ENCODE assay signal across 9 cellular contexts in genomic region chr13:101785858-101786257, GRCh38.
A peak's percentile ranks its signal among the peaks of the same experiment; 100 is the strongest.
DNase-seq lines count a peak whose midpoint lies in the region; ATAC-seq, FAIRE-seq and TF ChIP-seq lines count a peak whose summit lies in the region.
"Had no signal": no experiment of that assay in that cellular context is flagged by ENCODE, and none has a peak within 500 bp of the region (broad histone marks: within the 10 kb centered on the region; RNA-seq: fewer than 3 reads in every experiment).

No MANE protein-coding gene starts in this region.

- H3K27me3 Mint-ChIP-seq in CD8-positive, alpha-beta memory T cell: peaks cover 3 to 42% of the 10 kb centered on the region in 2 donors

- H3K9me3 Mint-ChIP-seq in CD8-positive, alpha-beta memory T cell: peaks cover 0 to 2% (median 0%) of the 10 kb centered on the region in 5 donors

- CTCF ChIA-PET in CD8-positive, alpha-beta memory T cell (lab: Charles Lee): no interaction called here

- FAIRE-seq in islet of Langerhans (lab: Jason Lieb, UNC): peak; percentile 72

- H3K4me3 Mint-ChIP-seq in CD8-positive, alpha-beta memory T cell: no peak overlapping the region

- H3K9me3 ChIP-seq in upper lobe of left lung (no peaks in the 10 kb centered on the region), esophagus squamous epithelium (no peaks in the 10 kb centered on the region)
- no peaks in the 10 kb centered on the region for H3K9me3 ChIP-seq in CD8-positive, alpha-beta memory T cell (ENCODE audit: low read length)
- H3K9me3 ChIP-seq: thyroid gland had no signal

- TF ChIP-seq EP300 in upper lobe of left lung (IDR thresholded peaks at IDR 0.05): no peak

- 25 to 45% methylated on average over 1 of the region's 1 CpG for WGBS in upper lobe of left lung, 2 donors
- 33 to 50% methylated on average over 1 of the region's 1 CpG for WGBS in esophagus squamous epithelium, 2 donors

- H3K27ac Mint-ChIP-seq in CD8-positive, alpha-beta memory T cell: no peak overlapping the region

- H3K36me3 ChIP-seq in upper lobe of left lung: no peaks in the 10 kb centered on the region
- no peaks in the 10 kb centered on the region for H3K36me3 ChIP-seq in esophagus squamous epithelium
- no peaks in the 10 kb centered on the region for H3K36me3 ChIP-seq in CD8-positive, alpha-beta memory T cell (ENCODE audit: insufficient read depth, low read length)
- H3K36me3 ChIP-seq: thyroid gland had no signal

- H3K4me1 Mint-ChIP-seq in CD8-positive, alpha-beta memory T cell: no peaks in the 10 kb centered on the region

- no peaks in the 10 kb centered on the region for H3K4me1 ChIP-seq in upper lobe of left lung
- no peaks in the 10 kb centered on the region for H3K4me1 ChIP-seq in esophagus squamous epithelium
- no peaks in the 10 kb centered on the region for H3K4me1 ChIP-seq in CD8-positive, alpha-beta memory T cell (ENCODE audit: insufficient read depth, low read length)
- H3K4me1 ChIP-seq: thyroid gland had no signal

- ATAC-seq in upper lobe of left lung (ENCODE audit: low FRiP score in 2 of 2) (no peak), GM18870 (IDR thresholded peaks at IDR 0.05; ENCODE audit: unreplicated experiment) (no peak)

- H3K27ac ChIP-seq in upper lobe of left lung: no peak overlapping the region
- H3K27ac ChIP-seq in esophagus squamous epithelium: no peak overlapping the region
- no peak overlapping the region for H3K27ac ChIP-seq in CD8-positive, alpha-beta memory T cell (ENCODE audit: low read depth, low read length)
- H3K27ac ChIP-seq: thyroid gland had no signal

- TF ChIP-seq CTCF in GM12874 (IDR thresholded peaks at IDR 0.05; ENCODE audit: insufficient read depth, low read depth, low read length) (peak; percentile 39), upper lobe of left lung (IDR thresholded peaks at IDR 0.05) (no peak), esophagus squamous epithelium (IDR thresholded peaks at IDR 0.05) (no peak)

- DNase-seq in NCI-H1105 treated with DMSO at 0.1 percent for 48 hours (lab: John Stamatoyannopoulos, UW) (peak; percentile 12), SW480 (ENCODE audit: low spot score) (peak; percentile 59), upper lobe of left lung (no peak), esophagus squamous epithelium (lab: John Stamatoyannopoulos, UW) (no peak)
- DNase-seq in CD8-positive, alpha-beta memory T cell: no peak

- POLR2A ChIA-PET in CD8-positive, alpha-beta memory T cell (lab: Charles Lee): no interaction called here

- intact Hi-C loops in esophagus squamous epithelium (cut with DNase I): no loop called here

- no peaks in the 10 kb centered on the region for H3K36me3 Mint-ChIP-seq in CD8-positive, alpha-beta memory T cell

- no peak for TF ChIP-seq POLR2A in upper lobe of left lung (IDR thresholded peaks at IDR 0.05)
- no peak for TF ChIP-seq POLR2A in esophagus squamous epithelium (IDR thresholded peaks at IDR 0.05)

- H3K27me3 ChIP-seq in upper lobe of left lung: no peaks in the 10 kb centered on the region
- no peaks in the 10 kb centered on the region for H3K27me3 ChIP-seq in esophagus squamous epithelium
- peaks cover 3% of the 10 kb centered on the region for H3K27me3 ChIP-seq in CD8-positive, alpha-beta memory T cell (ENCODE audit: insufficient read depth, low read length, poor library complexity, severe bottlenecking)
- H3K27me3 ChIP-seq: thyroid gland had no signal

- H3K4me3 ChIP-seq in upper lobe of left lung: no peak overlapping the region
- no peak overlapping the region for H3K4me3 ChIP-seq in esophagus squamous epithelium
- H3K4me3 ChIP-seq in CD8-positive, alpha-beta memory T cell (ENCODE audit: low read length): no peak overlapping the region
- H3K4me3 ChIP-seq: thyroid gland had no signal

Comparison
In these comparisons a context has a peak if more than half of its experiments do, and no peak if none do; other contexts are left out.
1. DNase-seq: peak in NCI-H1105 treated with DMSO at 0.1 percent for 48 hours (single experiment) and SW480 (single experiment); none in upper lobe of left lung (0 of 2), esophagus squamous epithelium (single experiment) and CD8-positive, alpha-beta memory T cell (0 of 5).